14 cellular contexts compared by ENCODE assay signal in the genomic region with DNA sequence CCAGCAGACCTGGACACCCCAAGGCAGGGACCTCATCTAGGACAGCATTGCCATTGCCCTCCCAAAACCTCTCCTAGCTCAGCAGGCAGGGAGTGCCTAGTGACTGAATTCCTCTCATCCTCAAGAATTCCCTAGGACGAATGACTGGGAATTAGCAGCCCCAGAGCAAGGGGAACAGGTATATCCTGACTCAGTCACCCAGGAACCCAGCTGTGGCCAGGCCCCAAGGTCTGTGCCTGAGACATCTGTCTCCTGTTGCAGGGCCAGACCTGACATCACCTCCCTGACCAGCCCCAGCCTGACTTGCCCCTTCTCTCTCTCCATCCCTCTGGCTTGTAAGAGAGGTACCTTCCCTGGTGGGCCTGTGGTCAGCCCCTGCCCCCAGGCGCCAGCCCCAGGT. TPM values are rescaled to one million over a fixed set of nuclear protein-coding genes. Genes with fewer than 3 reads are reported as not detected.
DNase-seq lines count a peak whose midpoint lies in the region; ATAC-seq and TF ChIP-seq lines count a peak whose summit lies in the region.
"Had no signal": no experiment of that assay in that cellular context is flagged by ENCODE, and none has a peak within 500 bp of the region (broad histone marks: within the 10 kb centered on the region; RNA-seq: fewer than 3 reads in every experiment).

No MANE protein-coding gene starts in this region.

- no peak for ATAC-seq in heart right ventricle
- no peak for ATAC-seq in activated CD8-positive, alpha-beta T cell treated with anti-CD3 and anti-CD28 coated beads for 36 hours
- no peak for ATAC-seq in HG03439 (IDR thresholded peaks at IDR 0.05; ENCODE audit: unreplicated experiment)
- ATAC-seq: HCT116 had no signal

- H3K4me3 Mint-ChIP-seq in activated CD8-positive, alpha-beta T cell treated with anti-CD3 and anti-CD28 coated beads for 36 hours, result no peak overlapping the region

- no peak overlapping the region for H3K4me3 ChIP-seq in left ventricle myocardium inferior
- H3K4me3 ChIP-seq in heart right ventricle, result no peak overlapping the region
- no peak overlapping the region for H3K4me3 ChIP-seq in tibial artery
- H3K4me3 ChIP-seq: skin epidermis had no signal

- intact Hi-C loops in left ventricle myocardium inferior (cut with micrococcal nuclease) (no loop called here), heart right ventricle (cut with DNase I) (no loop called here), tibial artery (cut with DNase I; ENCODE audit: low total_unique reads) (no loop called here)
- intact Hi-C loops in activated CD8-positive, alpha-beta T cell treated with anti-CD3 and anti-CD28 coated beads for 36 hours (cut with micrococcal nuclease), result no loop called here

- POLR2A ChIA-PET in activated CD8-positive, alpha-beta T cell treated with anti-CD3 and anti-CD28 coated beads for 36 hours (lab: Charles Lee), result interaction anchor here (0.9 kb wide), 1 partner anchor 12 kb away, joined by 4 read pairs; no protein-coding TSS in a partner anchor

- no peaks in the 10 kb centered on the region for H3K27me3 Mint-ChIP-seq in activated CD8-positive, alpha-beta T cell treated with anti-CD3 and anti-CD28 coated beads for 36 hours

- DNase-seq in left ventricle myocardium inferior, result no peak
- no peak for DNase-seq in heart right ventricle
- no peak for DNase-seq in activated CD8-positive, alpha-beta T cell treated with anti-CD3 and anti-CD28 coated beads for 36 hours
- DNase-seq in islet precursor cell, result peak; percentile 80
- no peak for DNase-seq in tibial artery
- no peak for DNase-seq in SW 1271 (lab: John Stamatoyannopoulos, UW)
- DNase-seq in HPDE6-E6E7 (ENCODE audit: extremely low spot score), result no peak
- DNase-seq: KG1, NCI-H1694, NCI-H524, T-helper 1 cell had no signal

- H3K27ac Mint-ChIP-seq in activated CD8-positive, alpha-beta T cell treated with anti-CD3 and anti-CD28 coated beads for 36 hours, result peak overlapping the region; percentile 57

- no peaks in the 10 kb centered on the region for H3K9me3 Mint-ChIP-seq in activated CD8-positive, alpha-beta T cell treated with anti-CD3 and anti-CD28 coated beads for 36 hours

- H3K27ac ChIP-seq in left ventricle myocardium inferior (replicated peaks) (peak overlapping the region; percentile 91), heart right ventricle (peak overlapping the region in 2 of 10 donors; percentile 87 to 94), tibial artery (peak overlapping the region; percentile 83 to 87)

- CTCF ChIA-PET in activated CD8-positive, alpha-beta T cell treated with anti-CD3 and anti-CD28 coated beads for 36 hours (lab: Charles Lee), result interaction anchor here (1.1 kb wide), 1 partner anchor 14 kb away, joined by 3 read pairs; no protein-coding TSS in a partner anchor

- WGBS in heart right ventricle, 2 donors, result 87 to 93% methylated on average over 2 of the region's 2 CpGs

- H3K4me1 ChIP-seq in left ventricle myocardium inferior (peaks cover 99% of the 10 kb centered on the region), heart right ventricle (peaks cover 32 to 87% (median 64%) of the 10 kb centered on the region in 9 donors), tibial artery (peaks cover 6 to 87% (median 74%) of the 10 kb centered on the region in 4 donors)

- peaks cover 76% of the 10 kb centered on the region for H3K4me1 Mint-ChIP-seq in activated CD8-positive, alpha-beta T cell treated with anti-CD3 and anti-CD28 coated beads for 36 hours (ENCODE audit: low read depth)

- H3K27me3 ChIP-seq in left ventricle myocardium inferior (ENCODE audit: low read depth) (no peaks in the 10 kb centered on the region), heart right ventricle (no peaks in the 10 kb centered on the region), tibial artery (no peaks in the 10 kb centered on the region)

- H3K36me3 Mint-ChIP-seq in activated CD8-positive, alpha-beta T cell treated with anti-CD3 and anti-CD28 coated beads for 36 hours (ENCODE audit: low read depth), result peaks cover 20% of the 10 kb centered on the region

- H3K9me3 ChIP-seq in left ventricle myocardium inferior (replicated peaks), result no peaks in the 10 kb centered on the region
- H3K9me3 ChIP-seq in heart right ventricle, result no peaks in the 10 kb centered on the region
- no peaks in the 10 kb centered on the region for H3K9me3 ChIP-seq in tibial artery

- H3K36me3 ChIP-seq in left ventricle myocardium inferior (peaks cover 6% of the 10 kb centered on the region), heart right ventricle (peaks cover 0 to 28% (median 0%) of the 10 kb centered on the region in 9 donors), tibial artery (no peaks in the 10 kb centered on the region)

- no peak for TF ChIP-seq CTCF in left ventricle myocardium inferior (IDR thresholded peaks at IDR 0.05; ENCODE audit: borderline replicate concordance)
- no peak for TF ChIP-seq CTCF in heart right ventricle (IDR thresholded peaks at IDR 0.05)
- TF ChIP-seq CTCF in activated CD8-positive, alpha-beta T cell treated with anti-CD3 and anti-CD28 coated beads for 36 hours (IDR thresholded peaks at IDR 0.05), result no peak
- no peak for TF ChIP-seq CTCF in tibial artery (IDR thresholded peaks at IDR 0.05)

RNA-seq across cellular contexts. Expression of a gene that starts 39.0 kb away (rescaled TPM):
- total RNA-seq in left ventricle myocardium inferior, result 3.2 TPM
- 1 to 10 TPM in 6 of 10 donors, under 1 TPM in 4; 0.57 to 6.7 (median 1.5) TPM for total RNA-seq in heart right ventricle
- polyA plus RNA-seq in heart right ventricle, result 1 to 10 TPM; 5.4 to 6.5 TPM
- under 1 TPM; 0.65 to 0.95 TPM for total RNA-seq in activated CD8-positive, alpha-beta T cell treated with anti-CD3 and anti-CD28 coated beads for 36 hours
